Comparison of ENCODE assay signal across 20 cellular contexts in the genomic region with DNA sequence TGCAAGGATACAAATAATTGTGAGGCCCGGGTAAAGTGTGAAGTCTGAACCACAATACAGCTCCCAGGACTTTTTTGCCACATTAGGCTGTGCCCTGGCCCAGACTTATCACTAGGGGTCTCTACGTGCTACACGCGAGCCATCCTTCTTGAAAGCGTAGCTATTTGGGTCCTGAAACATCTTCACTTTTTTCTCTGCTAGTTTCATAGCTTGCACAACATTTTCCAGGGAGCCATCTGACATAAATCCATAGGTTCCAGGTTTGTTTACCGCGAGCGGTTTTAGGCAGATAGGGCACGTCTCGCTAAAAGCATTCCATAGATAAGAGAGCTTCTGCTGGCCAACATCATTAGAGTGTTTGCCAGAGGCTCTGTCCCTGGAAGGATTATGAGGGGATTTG.
DNase-seq lines count a peak whose midpoint lies in the region; ATAC-seq and TF ChIP-seq lines count a peak whose summit lies in the region.
"Had no signal": no experiment of that assay in that cellular context is flagged by ENCODE, and none has a peak within 500 bp of the region (broad histone marks: within the 10 kb centered on the region; RNA-seq: fewer than 3 reads in every experiment).

No MANE protein-coding gene starts in this region.

- H3K4me2 ChIP-seq in hepatocyte (peak overlapping the region; percentile 22), trophoblast cell (ENCODE audit: low read length) (no peak overlapping the region)

- no peak overlapping the region for H4K91ac ChIP-seq in trophoblast cell (ENCODE audit: low read depth, low read length)

- no peaks in the 10 kb centered on the region for H3K79me2 ChIP-seq in hepatocyte
- peaks cover 2% of the 10 kb centered on the region for H3K79me2 ChIP-seq in trophoblast cell (ENCODE audit: control insufficient read depth, insufficient read depth, low read length, poor library complexity)

- H4K12ac ChIP-seq in trophoblast cell (ENCODE audit: low read depth, low read length), result no peak overlapping the region

- H3K36me3 Mint-ChIP-seq in natural killer cell treated with Interleukin-12 subunit alpha and Interleukin-12 subunit beta and Interleukin-15 and Interleukin-18, amount 100 ng/mL, for 72 hours, result no peaks in the 10 kb centered on the region
- H3K36me3 Mint-ChIP-seq in osteocyte (ENCODE audit: unreplicated experiment) (no peaks in the 10 kb centered on the region), chondrocyte (ENCODE audit: low read depth) (no peaks in the 10 kb centered on the region)

- peak overlapping the region; percentile 33 for H2BK5ac ChIP-seq in trophoblast cell (ENCODE audit: low read depth, low read length, poor library complexity)

- H4K20me1 ChIP-seq in hepatocyte (ENCODE audit: insufficient read depth, poor library complexity, severe bottlenecking), result no peaks in the 10 kb centered on the region

- no peak overlapping the region for H3K14ac ChIP-seq in trophoblast cell (ENCODE audit: low read length)

- H3K4me3 ChIP-seq in H7 (ENCODE audit: insufficient read depth, low read depth, low read length) (no peak overlapping the region), hepatocyte (no peak overlapping the region), trophoblast cell (ENCODE audit: low read depth, low read length) (no peak overlapping the region)
- H3K4me3 ChIP-seq: adrenal gland, ovary, stomach had no signal

- peak overlapping the region; percentile 79 for H2BK120ac ChIP-seq in trophoblast cell (ENCODE audit: insufficient read depth, low read length, poor library complexity)

- ATAC-seq in natural killer cell treated with Interleukin-12 subunit alpha and Interleukin-12 subunit beta and Interleukin-15 and Interleukin-18, amount 100 ng/mL, for 72 hours, result no peak
- ATAC-seq in HG03108 (IDR thresholded peaks at IDR 0.05; ENCODE audit: unreplicated experiment), result no peak
- ATAC-seq: left colon had no signal

- H4K8ac ChIP-seq in trophoblast cell (ENCODE audit: low read depth, low read length), result no peak overlapping the region

- H3K18ac ChIP-seq in trophoblast cell (ENCODE audit: low read length), result no peak overlapping the region

- H3K9me3 ChIP-seq in hepatocyte (ENCODE audit: low read depth) (no peaks in the 10 kb centered on the region), trophoblast cell (ENCODE audit: insufficient read depth, low read depth, low read length) (no peaks in the 10 kb centered on the region)
- H3K9me3 ChIP-seq: adrenal gland, ovary, stomach had no signal

- H3K27ac ChIP-seq in hepatocyte, result peak overlapping the region; percentile 71
- peak overlapping the region; percentile 83 for H3K27ac ChIP-seq in trophoblast cell (ENCODE audit: low read depth, low read length)
- H3K27ac ChIP-seq: adrenal gland, ovary, stomach had no signal

- H3K9ac ChIP-seq in trophoblast cell (ENCODE audit: low read length), result no peak overlapping the region

- 11% methylated on average over 10 of the region's 10 CpGs for WGBS in hepatocyte (ENCODE audit: low lambda C conversion rate, missing lambda C conversion rate)
- no CpG with 5 or more reads among the region's 10 CpGs for WGBS in trophoblast cell (ENCODE audit: extremely low coverage, insufficient coverage, insufficient read length)

- H3K36me3 ChIP-seq in H7 (replicated peaks; ENCODE audit: control insufficient read depth, insufficient read depth, low read length) (no peaks in the 10 kb centered on the region), hepatocyte (replicated peaks; ENCODE audit: insufficient read depth, low read depth) (no peaks in the 10 kb centered on the region), trophoblast cell (ENCODE audit: control insufficient read depth in 1 of 2, insufficient read depth in 2 of 2, low read length in 2 of 2) (no peaks in the 10 kb centered on the region)
- H3K36me3 ChIP-seq: adrenal gland, ovary, stomach had no signal

- H3K4me1 ChIP-seq in hepatocyte (ENCODE audit: insufficient read depth) (peaks cover 19% of the 10 kb centered on the region), trophoblast cell (ENCODE audit: control insufficient read depth in 1 of 2, insufficient read depth in 2 of 2, low read length in 2 of 2) (peaks cover 38 to 43% of the 10 kb centered on the region in 2 experiments)

- no peaks in the 10 kb centered on the region for H3K4me1 Mint-ChIP-seq in natural killer cell treated with Interleukin-12 subunit alpha and Interleukin-12 subunit beta and Interleukin-15 and Interleukin-18, amount 100 ng/mL, for 72 hours (ENCODE audit: low read depth in 2 of 2)
- H3K4me1 Mint-ChIP-seq in osteocyte (ENCODE audit: unreplicated experiment), result peaks cover 16% of the 10 kb centered on the region
- H3K4me1 Mint-ChIP-seq in chondrocyte (ENCODE audit: low read depth), result peaks cover 17% of the 10 kb centered on the region

- TF ChIP-seq CTCF in hepatocyte (IDR thresholded peaks at IDR 0.05; ENCODE audit: poor library complexity), result peak; percentile 46
- TF ChIP-seq CTCF in osteocyte (IDR thresholded peaks at IDR 0.05), result no peak
- TF ChIP-seq CTCF in chondrocyte (IDR thresholded peaks at IDR 0.05), result no peak

- no peaks in the 10 kb centered on the region for H3K27me3 ChIP-seq in H7 (ENCODE audit: control insufficient read depth, insufficient read depth, low read length)
- H3K27me3 ChIP-seq in hepatocyte, result no peaks in the 10 kb centered on the region
- H3K27me3 ChIP-seq in trophoblast cell (ENCODE audit: insufficient read depth, low read length), result no peaks in the 10 kb centered on the region
- H3K27me3 ChIP-seq: adrenal gland, ovary, stomach had no signal

- H3K9me2 ChIP-seq in hepatocyte (replicated peaks; ENCODE audit: insufficient read depth), result no peaks in the 10 kb centered on the region

- peaks cover 54% of the 10 kb centered on the region for H3K79me1 ChIP-seq in trophoblast cell (ENCODE audit: low read length)

- peak; percentile 67 for DNase-seq in H7
- DNase-seq in NCI-H226, result peak; percentile 72
- peak; percentile 69 for DNase-seq in hepatocyte (ENCODE audit: low spot score)
- peak in 1 of 2 donors; percentile 6 for DNase-seq in trophoblast cell
- DNase-seq in natural killer cell treated with Interleukin-12 subunit alpha and Interleukin-12 subunit beta and Interleukin-15 and Interleukin-18, amount 100 ng/mL, for 72 hours (ENCODE audit: low spot score), result no peak
- DNase-seq in osteocyte (ENCODE audit: extremely low spot score, unreplicated experiment), result no peak
- no peak for DNase-seq in chondrocyte (ENCODE audit: low spot score)
- DNase-seq: activated CD4-positive, alpha-beta T cell treated with anti-CD3 and anti-CD28 coated beads, Interleukin-2, amount 50 U/mL, for 1 hour; activated CD8-positive, alpha-beta memory T cell treated with anti-CD3 and anti-CD28 coated beads, Interleukin-2, amount 50 U/mL, for 48 hours; activated gamma-delta T cell treated with Interleukin-2 at 50 U/mL for 16 hours; dermis blood vessel endothelial cell; GOT3; left colon; NCI-H2029 treated with DMSO at 0.1 percent for 48 hours; NCI-H510A treated with DMSO at 0.1 percent for 48 hours; ovary; stomach; T-helper 1 cell had no signal

- H2AK5ac ChIP-seq in trophoblast cell (ENCODE audit: low read length), result no peak overlapping the region

- H2AFZ ChIP-seq in hepatocyte (no peak overlapping the region), trophoblast cell (ENCODE audit: insufficient read depth, low read length, poor library complexity) (no peak overlapping the region)

- no peak overlapping the region for H3K23ac ChIP-seq in trophoblast cell (ENCODE audit: low read length)

- peaks cover 6 to 10% of the 10 kb centered on the region in 2 donors for H3K27me3 Mint-ChIP-seq in natural killer cell treated with Interleukin-12 subunit alpha and Interleukin-12 subunit beta and Interleukin-15 and Interleukin-18, amount 100 ng/mL, for 72 hours
- H3K27me3 Mint-ChIP-seq in osteocyte (ENCODE audit: unreplicated experiment) (no peaks in the 10 kb centered on the region), chondrocyte (ENCODE audit: low read depth) (no peaks in the 10 kb centered on the region)

- no peak overlapping the region for H3K4me3 Mint-ChIP-seq in natural killer cell treated with Interleukin-12 subunit alpha and Interleukin-12 subunit beta and Interleukin-15 and Interleukin-18, amount 100 ng/mL, for 72 hours
- H3K4me3 Mint-ChIP-seq in osteocyte (ENCODE audit: unreplicated experiment), result no peak overlapping the region
- no peak overlapping the region for H3K4me3 Mint-ChIP-seq in chondrocyte (ENCODE audit: unreplicated experiment)

- no peaks in the 10 kb centered on the region for H3K9me3 Mint-ChIP-seq in natural killer cell treated with Interleukin-12 subunit alpha and Interleukin-12 subunit beta and Interleukin-15 and Interleukin-18, amount 100 ng/mL, for 72 hours
- H3K9me3 Mint-ChIP-seq in osteocyte (ENCODE audit: unreplicated experiment) (peaks cover 8% of the 10 kb centered on the region), chondrocyte (ENCODE audit: low read depth) (peaks cover 4% of the 10 kb centered on the region)

- no peak overlapping the region for H2BK12ac ChIP-seq in trophoblast cell (ENCODE audit: low read length)

- no peak overlapping the region for H3K4ac ChIP-seq in trophoblast cell (ENCODE audit: low read depth, low read length)

- no peak overlapping the region for H3K27ac Mint-ChIP-seq in natural killer cell treated with Interleukin-12 subunit alpha and Interleukin-12 subunit beta and Interleukin-15 and Interleukin-18, amount 100 ng/mL, for 72 hours
- H3K27ac Mint-ChIP-seq in osteocyte (ENCODE audit: unreplicated experiment), result no peak overlapping the region
- no peak overlapping the region for H3K27ac Mint-ChIP-seq in chondrocyte (ENCODE audit: unreplicated experiment)

Comparison
In these comparisons a context has a peak if more than half of its experiments do, and no peak if none do; other contexts are left out.
1. DNase-seq: peak in H7 (single experiment), NCI-H226 (single experiment) and hepatocyte (single experiment); none in natural killer cell treated with Interleukin-12 subunit alpha and Interleukin-12 subunit beta and Interleukin-15 and Interleukin-18, amount 100 ng/mL, for 72 hours (single experiment), osteocyte (single experiment) and chondrocyte (single experiment).